Comparison of ENCODE assay signal across 13 cellular contexts in the genomic region with DNA sequence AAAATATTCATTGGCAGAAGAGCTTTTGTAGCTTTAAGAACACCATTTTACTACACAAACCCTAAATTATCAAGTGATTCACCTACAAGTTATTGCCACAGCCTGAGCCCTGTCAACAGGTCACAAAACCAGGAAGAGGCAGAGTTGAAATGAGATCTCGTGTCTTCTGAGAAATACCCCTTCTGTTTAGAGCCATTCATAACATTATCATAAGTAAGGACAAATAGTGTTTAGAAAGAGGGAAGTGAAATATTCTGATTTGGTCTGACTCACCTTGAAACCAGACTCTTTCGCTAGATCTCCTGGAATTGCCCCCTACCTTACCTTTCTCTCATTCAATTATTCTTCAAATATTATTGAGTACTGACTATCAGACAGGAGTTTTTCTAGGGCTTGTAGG. TPM values are rescaled to one million over a fixed set of nuclear protein-coding genes. Genes with fewer than 3 reads are reported as not detected.
DNase-seq lines count a peak whose midpoint lies in the region; ATAC-seq and TF ChIP-seq lines count a peak whose summit lies in the region.
"Had no signal": no experiment of that assay in that cellular context is flagged by ENCODE, and none has a peak within 500 bp of the region (broad histone marks: within the 10 kb centered on the region; RNA-seq: fewer than 3 reads in every experiment).

No MANE protein-coding gene starts in this region.

- DNase-seq in activated CD8-positive, alpha-beta T cell treated with anti-CD3 and anti-CD28 coated beads, Interleukin-2, amount 10 ng/mL, durations not matched to agents 7 days and 5 days = no peak
- DNase-seq in DMS53 (lab: John Stamatoyannopoulos, UW) = no peak
- DNase-seq in head of caudate nucleus = no peak
- DNase-seq in neural progenitor cell (ENCODE audit: low spot score) = no peak
- no peak for DNase-seq in AG08395 (ENCODE audit: low spot score)
- DNase-seq: DND-41; NCI-H510A; stimulated activated CD4-positive, alpha-beta T cell treated with anti-CD3 and anti-CD28 coated beads, Interleukin-2, amount 100 ng/mL, for 24 hours had no signal

- no peak overlapping the region for H3K4me3 Mint-ChIP-seq in activated CD8-positive, alpha-beta T cell treated with anti-CD3 and anti-CD28 coated beads, Interleukin-2, amount 10 ng/mL, durations not matched to agents 7 days and 5 days
- H3K4me3 Mint-ChIP-seq in neural progenitor cell = no peak overlapping the region

- no peaks in the 10 kb centered on the region for H3K36me3 ChIP-seq in neural progenitor cell

- CTCF ChIA-PET in activated CD8-positive, alpha-beta T cell treated with anti-CD3 and anti-CD28 coated beads, Interleukin-2, amount 10 ng/mL, durations not matched to agents 7 days and 5 days (lab: Charles Lee) = interaction anchor here (0.8 kb wide), 1 partner anchor 71 kb away, joined by 3 read pairs; no protein-coding TSS in a partner anchor

- no peaks in the 10 kb centered on the region for H4K20me1 ChIP-seq in neural progenitor cell (ENCODE audit: low read depth)

- no peaks in the 10 kb centered on the region for H3K4me1 ChIP-seq in neural progenitor cell

- H3K79me2 ChIP-seq in neural progenitor cell (ENCODE audit: low read depth) = no peaks in the 10 kb centered on the region

- no peaks in the 10 kb centered on the region for H3K27me3 ChIP-seq in neural progenitor cell

- POLR2A ChIA-PET in activated CD8-positive, alpha-beta T cell treated with anti-CD3 and anti-CD28 coated beads, Interleukin-2, amount 10 ng/mL, durations not matched to agents 7 days and 5 days (lab: Charles Lee) = no interaction called here

- intact Hi-C loops in head of caudate nucleus (cut with DNase I) = no loop called here

- no peak overlapping the region for H3K27ac ChIP-seq in neural progenitor cell

- TF ChIP-seq CTCF in neural progenitor cell (IDR thresholded peaks at IDR 0.05) = no peak

- no peak overlapping the region for H2AFZ ChIP-seq in neural progenitor cell (replicated peaks)

- H3K9me3 ChIP-seq in neural progenitor cell (ENCODE audit: low read depth) = peaks cover 4% of the 10 kb centered on the region

- peak; percentile 98 for ATAC-seq in GM18861 (IDR thresholded peaks at IDR 0.05; ENCODE audit: unreplicated experiment)
- peak; percentile 94 for ATAC-seq in GM21447 (IDR thresholded peaks at IDR 0.05; ENCODE audit: unreplicated experiment)
- ATAC-seq in HG03103 (IDR thresholded peaks at IDR 0.05; ENCODE audit: low read depth, unreplicated experiment) = peak; percentile 97
- ATAC-seq in activated CD8-positive, alpha-beta T cell treated with anti-CD3 and anti-CD28 coated beads, Interleukin-2, amount 10 ng/mL, durations not matched to agents 7 days and 5 days = peak; percentile 36

- H3K27me3 Mint-ChIP-seq in activated CD8-positive, alpha-beta T cell treated with anti-CD3 and anti-CD28 coated beads, Interleukin-2, amount 10 ng/mL, durations not matched to agents 7 days and 5 days (ENCODE audit: low read depth) = peaks cover 15% of the 10 kb centered on the region
- H3K27me3 Mint-ChIP-seq in neural progenitor cell (ENCODE audit: insufficient read depth, low read depth) = no peaks in the 10 kb centered on the region

- no peaks in the 10 kb centered on the region for H3K9me3 Mint-ChIP-seq in activated CD8-positive, alpha-beta T cell treated with anti-CD3 and anti-CD28 coated beads, Interleukin-2, amount 10 ng/mL, durations not matched to agents 7 days and 5 days (ENCODE audit: insufficient read depth)
- H3K9me3 Mint-ChIP-seq in neural progenitor cell = peaks cover 6% of the 10 kb centered on the region

- H3K4me1 Mint-ChIP-seq in activated CD8-positive, alpha-beta T cell treated with anti-CD3 and anti-CD28 coated beads, Interleukin-2, amount 10 ng/mL, durations not matched to agents 7 days and 5 days (ENCODE audit: low read depth) = no peaks in the 10 kb centered on the region
- no peaks in the 10 kb centered on the region for H3K4me1 Mint-ChIP-seq in neural progenitor cell

- no peak overlapping the region for H3K4me3 ChIP-seq in neural progenitor cell

- H3F3A ChIP-seq in neural progenitor cell (ENCODE audit: low read depth) = peaks cover 3% of the 10 kb centered on the region

- no peaks in the 10 kb centered on the region for H3K36me3 Mint-ChIP-seq in activated CD8-positive, alpha-beta T cell treated with anti-CD3 and anti-CD28 coated beads, Interleukin-2, amount 10 ng/mL, durations not matched to agents 7 days and 5 days (ENCODE audit: low read depth)
- H3K36me3 Mint-ChIP-seq in neural progenitor cell = no peaks in the 10 kb centered on the region

- H3K27ac Mint-ChIP-seq in activated CD8-positive, alpha-beta T cell treated with anti-CD3 and anti-CD28 coated beads, Interleukin-2, amount 10 ng/mL, durations not matched to agents 7 days and 5 days = no peak overlapping the region
- no peak overlapping the region for H3K27ac Mint-ChIP-seq in neural progenitor cell

- H3K9ac ChIP-seq in neural progenitor cell = no peak overlapping the region

- no peak overlapping the region for H3K4me2 ChIP-seq in neural progenitor cell

RNA-seq across cellular contexts. Expression of gene ETDB, which starts 5.9 kb away (rescaled TPM):
- total RNA-seq in activated CD8-positive, alpha-beta T cell treated with anti-CD3 and anti-CD28 coated beads, Interleukin-2, amount 10 ng/mL, durations not matched to agents 7 days and 5 days = not detected
- total RNA-seq in neural progenitor cell (ENCODE audit: low replicate concordance) = not detected in 2 replicates
- total RNA-seq: HT1080, urinary bladder had no signal

RNA-seq across cellular contexts. Expression of gene SMIM10L2B, which starts 15.9 kb away (rescaled TPM):
- not detected for total RNA-seq in activated CD8-positive, alpha-beta T cell treated with anti-CD3 and anti-CD28 coated beads, Interleukin-2, amount 10 ng/mL, durations not matched to agents 7 days and 5 days
- total RNA-seq in neural progenitor cell (ENCODE audit: low replicate concordance) = 1.0 and 3.5 TPM in 2 replicates

RNA-seq across cellular contexts. Expression of gene CT55, which starts 56.8 kb away (rescaled TPM):
- total RNA-seq in activated CD8-positive, alpha-beta T cell treated with anti-CD3 and anti-CD28 coated beads, Interleukin-2, amount 10 ng/mL, durations not matched to agents 7 days and 5 days = not detected
- not detected in 2 replicates for total RNA-seq in neural progenitor cell (ENCODE audit: low replicate concordance)
- total RNA-seq: urinary bladder had no signal

Comparison
In these comparisons a context has a peak if more than half of its experiments do, and no peak if none do; other contexts are left out.
1. ATAC-seq: peak in every context shown above with its lines; median percentile 98 in GM18861; 97 in HG03103; 94 in GM21447; 36 in activated CD8-positive, alpha-beta T cell treated with anti-CD3 and anti-CD28 coated beads, Interleukin-2, amount 10 ng/mL, durations not matched to agents 7 days and 5 days.